ENCODE assay signal across 14 cellular contexts in the genomic region with DNA sequence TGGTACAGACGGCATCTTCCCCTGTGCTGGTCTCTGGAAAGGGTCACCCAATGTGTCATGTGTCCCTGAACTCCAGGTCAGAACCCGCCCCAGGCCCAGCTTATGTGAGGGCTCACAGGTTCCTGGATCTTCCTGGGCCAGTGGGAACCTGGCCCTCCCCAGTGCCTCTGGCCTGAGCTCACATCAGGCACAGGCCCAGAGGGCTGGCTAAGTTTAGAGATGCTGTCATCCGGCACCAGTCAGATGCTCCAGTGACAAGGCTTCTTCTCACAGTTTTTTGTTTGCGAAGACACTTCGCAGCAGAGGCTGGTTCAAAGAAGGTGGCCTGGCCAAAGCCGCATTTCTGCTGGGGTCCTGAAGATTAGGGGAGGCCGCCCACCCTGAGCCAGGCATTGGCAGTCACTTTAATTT. TPM values are rescaled to one million over a fixed set of nuclear protein-coding genes. Genes with fewer than 3 reads are reported as not detected.
A peak's percentile ranks its signal among the peaks of the same experiment; 100 is the strongest.
DNase-seq lines count a peak whose midpoint lies in the region; ATAC-seq and TF ChIP-seq lines count a peak whose summit lies in the region.
"Had no signal": no experiment of that assay in that cellular context is flagged by ENCODE, and none has a peak within 500 bp of the region (broad histone marks: within the 10 kb centered on the region; RNA-seq: fewer than 3 reads in every experiment).

No MANE protein-coding gene starts in this region.

- intact Hi-C loops in activated CD4-positive, alpha-beta memory T cell treated with anti-CD3 and anti-CD28 coated beads for 36 hours (cut with micrococcal nuclease) = no loop called here
- intact Hi-C loops in Right ventricle myocardium superior (cut with DNase I) = no loop called here
- intact Hi-C loops in upper lobe of right lung (cut with DNase I) = no loop called here

- H3K4me3 ChIP-seq in upper lobe of right lung (no peak overlapping the region), GM23338 (no peak overlapping the region)

- H3K27me3 ChIP-seq in upper lobe of right lung = peaks cover 16% of the 10 kb centered on the region
- peaks cover 28% of the 10 kb centered on the region for H3K27me3 ChIP-seq in GM23338 (ENCODE audit: insufficient read depth)

- no peaks in the 10 kb centered on the region for H3K79me2 ChIP-seq in GM23338 (replicated peaks; ENCODE audit: insufficient read depth)

- no peaks in the 10 kb centered on the region for H3F3A ChIP-seq in GM23338 (replicated peaks; ENCODE audit: low read depth)

- no peak overlapping the region for H2AFZ ChIP-seq in GM23338

- no peak overlapping the region for H3K4me3 Mint-ChIP-seq in activated CD4-positive, alpha-beta memory T cell treated with anti-CD3 and anti-CD28 coated beads, Interleukin-2, amount 10 ng/mL, durations not matched to agents 7 days and 5 days
- no peak overlapping the region for H3K4me3 Mint-ChIP-seq in activated CD4-positive, alpha-beta memory T cell treated with anti-CD3 and anti-CD28 coated beads for 36 hours
- H3K4me3 Mint-ChIP-seq in GM23338 = no peak overlapping the region

- H4K20me1 ChIP-seq in GM23338 (replicated peaks; ENCODE audit: insufficient read depth) = no peaks in the 10 kb centered on the region

- no peak overlapping the region for H3K27ac Mint-ChIP-seq in activated CD4-positive, alpha-beta memory T cell treated with anti-CD3 and anti-CD28 coated beads, Interleukin-2, amount 10 ng/mL, durations not matched to agents 7 days and 5 days
- H3K27ac Mint-ChIP-seq in activated CD4-positive, alpha-beta memory T cell treated with anti-CD3 and anti-CD28 coated beads for 36 hours = no peak overlapping the region
- H3K27ac Mint-ChIP-seq in GM23338 = no peak overlapping the region

- H3K4me1 Mint-ChIP-seq in activated CD4-positive, alpha-beta memory T cell treated with anti-CD3 and anti-CD28 coated beads, Interleukin-2, amount 10 ng/mL, durations not matched to agents 7 days and 5 days = peaks cover 5% of the 10 kb centered on the region
- peaks cover 2% of the 10 kb centered on the region for H3K4me1 Mint-ChIP-seq in activated CD4-positive, alpha-beta memory T cell treated with anti-CD3 and anti-CD28 coated beads for 36 hours (ENCODE audit: low read depth)
- no peaks in the 10 kb centered on the region for H3K4me1 Mint-ChIP-seq in GM23338

- POLR2A ChIA-PET in activated CD4-positive, alpha-beta memory T cell treated with anti-CD3 and anti-CD28 coated beads, Interleukin-2, amount 10 ng/mL, durations not matched to agents 7 days and 5 days (lab: Charles Lee) = no interaction called here
- POLR2A ChIA-PET in activated CD4-positive, alpha-beta memory T cell treated with anti-CD3 and anti-CD28 coated beads for 36 hours (lab: Charles Lee) = no interaction called here

- no peak overlapping the region for H3K27ac ChIP-seq in upper lobe of right lung
- no peak overlapping the region for H3K27ac ChIP-seq in GM23338 (ENCODE audit: low read depth)
- H3K27ac ChIP-seq: HL-60 had no signal

- H3K36me3 Mint-ChIP-seq in activated CD4-positive, alpha-beta memory T cell treated with anti-CD3 and anti-CD28 coated beads, Interleukin-2, amount 10 ng/mL, durations not matched to agents 7 days and 5 days (ENCODE audit: low read depth) = no peaks in the 10 kb centered on the region
- H3K36me3 Mint-ChIP-seq in activated CD4-positive, alpha-beta memory T cell treated with anti-CD3 and anti-CD28 coated beads for 36 hours = no peaks in the 10 kb centered on the region
- H3K36me3 Mint-ChIP-seq in GM23338 (ENCODE audit: low read depth) = no peaks in the 10 kb centered on the region

- no peak overlapping the region for H3K4me2 ChIP-seq in GM23338

- H3K9me2 ChIP-seq in GM23338 (ENCODE audit: insufficient read depth) = no peaks in the 10 kb centered on the region

- no peaks in the 10 kb centered on the region for H3K4me1 ChIP-seq in upper lobe of right lung
- H3K4me1 ChIP-seq in GM23338 (ENCODE audit: insufficient read depth) = no peaks in the 10 kb centered on the region

- H3K36me3 ChIP-seq in upper lobe of right lung (no peaks in the 10 kb centered on the region), GM23338 (ENCODE audit: insufficient read depth) (no peaks in the 10 kb centered on the region)

- peaks cover 34% of the 10 kb centered on the region for H3K27me3 Mint-ChIP-seq in activated CD4-positive, alpha-beta memory T cell treated with anti-CD3 and anti-CD28 coated beads, Interleukin-2, amount 10 ng/mL, durations not matched to agents 7 days and 5 days
- peaks cover 12% of the 10 kb centered on the region for H3K27me3 Mint-ChIP-seq in activated CD4-positive, alpha-beta memory T cell treated with anti-CD3 and anti-CD28 coated beads for 36 hours
- H3K27me3 Mint-ChIP-seq in GM23338 (ENCODE audit: insufficient read depth, low read depth, poor library complexity) = peaks cover 24% of the 10 kb centered on the region

- CTCF ChIA-PET in activated CD4-positive, alpha-beta memory T cell treated with anti-CD3 and anti-CD28 coated beads, Interleukin-2, amount 10 ng/mL, durations not matched to agents 7 days and 5 days (lab: Charles Lee) = no interaction called here
- CTCF ChIA-PET in activated CD4-positive, alpha-beta memory T cell treated with anti-CD3 and anti-CD28 coated beads for 36 hours (lab: Charles Lee) = no interaction called here

- H3K9me3 Mint-ChIP-seq in activated CD4-positive, alpha-beta memory T cell treated with anti-CD3 and anti-CD28 coated beads, Interleukin-2, amount 10 ng/mL, durations not matched to agents 7 days and 5 days = no peaks in the 10 kb centered on the region
- H3K9me3 Mint-ChIP-seq in activated CD4-positive, alpha-beta memory T cell treated with anti-CD3 and anti-CD28 coated beads for 36 hours = peaks cover 2% of the 10 kb centered on the region
- no peaks in the 10 kb centered on the region for H3K9me3 Mint-ChIP-seq in GM23338

- DNase-seq in activated CD4-positive, alpha-beta memory T cell treated with anti-CD3 and anti-CD28 coated beads, Interleukin-2, amount 10 ng/mL, durations not matched to agents 7 days and 5 days = peak; percentile 12
- no peak for DNase-seq in activated CD4-positive, alpha-beta memory T cell treated with anti-CD3 and anti-CD28 coated beads for 36 hours
- DNase-seq in Right ventricle myocardium superior (peak; percentile 64), medulla oblongata (ENCODE audit: extremely low spot score) (peak; percentile 46), upper lobe of right lung (no peak), GM23338 (ENCODE audit: low spot score) (no peak), NCI-H2107 treated with DMSO at 0.1 percent for 48 hours (lab: John Stamatoyannopoulos, UW; ENCODE audit: unreplicated experiment) (no peak)
- DNase-seq in stimulated activated CD8-positive, alpha-beta memory T cell treated with anti-CD3 and anti-CD28 coated beads, Interleukin-4, amount 100 ng/mL, for 48 hours = peak; percentile 7
- DNase-seq: NCI-H146, NCI-H2081 treated with DMSO at 0.1 percent for 48 hours, NCI-H226, NCI-H526 treated with DMSO at 0.1 percent for 48 hours, RPMI8226 had no signal

- ATAC-seq in Right ventricle myocardium superior (ENCODE audit: poor library complexity) = peak; percentile 84
- no peak for ATAC-seq in upper lobe of right lung
- ATAC-seq in GM23338 = no peak

- TF ChIP-seq CTCF in upper lobe of right lung (IDR thresholded peaks at IDR 0.05) = no peak
- no peak for TF ChIP-seq CTCF in GM23338 (conservative IDR thresholded peaks at IDR 0.05; ENCODE audit: low read depth in 2 of 2)

- H3K9me3 ChIP-seq in upper lobe of right lung = no peaks in the 10 kb centered on the region

TF ChIP-seq in GM23338, 12 proteins besides CTCF, POLR2A, EP300 and RAD21 (continues in another document):
- TF ChIP-seq STAT1 (IDR thresholded peaks at IDR 0.05; ENCODE audit: unreplicated experiment) (no peak), JUNB (IDR thresholded peaks at IDR 0.05; ENCODE audit: unreplicated experiment) (no peak), ZNF331 (CRISPR knock-in tag; IDR thresholded peaks at IDR 0.05; ENCODE audit: low read depth) (no peak), POLR2AphosphoS5 (IDR thresholded peaks at IDR 0.05; ENCODE audit: low read depth) (no peak), REST (IDR thresholded peaks at IDR 0.05; ENCODE audit: unreplicated experiment) (no peak), ZNF114 (CRISPR knock-in tag; IDR thresholded peaks at IDR 0.05) (no peak), CREB1 (CRISPR knock-in tag; IDR thresholded peaks at IDR 0.05; ENCODE audit: low read depth) (no peak), EZH2 (IDR thresholded peaks at IDR 0.05; ENCODE audit: low read depth, unreplicated experiment) (no peak)

RNA-seq across cellular contexts. Expression of gene CAMK2B, which starts 11.8 kb away (rescaled TPM):
- under 1 TPM in 1 of 2 experiments, not detected in 1; 0.10 TPM for total RNA-seq in activated CD4-positive, alpha-beta memory T cell treated with anti-CD3 and anti-CD28 coated beads, Interleukin-2, amount 10 ng/mL, durations not matched to agents 7 days and 5 days
- under 1 TPM; 0.46 to 0.76 TPM for total RNA-seq in activated CD4-positive, alpha-beta memory T cell treated with anti-CD3 and anti-CD28 coated beads for 36 hours
- total RNA-seq in Right ventricle myocardium superior (87.2 TPM), upper lobe of right lung (0.17 TPM)
- total RNA-seq in GM23338 (2014; rRNA removed; shearing (Covaris generic)) = not detected in 2 replicates
- polyA plus RNA-seq in GM23338 (2016; fragmentation: Nextera tagmentation; extraction: Ambion mirVana) = not detected in 2 replicates

Comparison
In these comparisons a context has a peak if more than half of its experiments do, and no peak if none do; other contexts are left out.
1. DNase-seq: peak in activated CD4-positive, alpha-beta memory T cell treated with anti-CD3 and anti-CD28 coated beads, Interleukin-2, amount 10 ng/mL, durations not matched to agents 7 days and 5 days (single experiment), Right ventricle myocardium superior (single experiment), medulla oblongata (single experiment) and stimulated activated CD8-positive, alpha-beta memory T cell treated with anti-CD3 and anti-CD28 coated beads, Interleukin-4, amount 100 ng/mL, for 48 hours (single experiment); none in activated CD4-positive, alpha-beta memory T cell treated with anti-CD3 and anti-CD28 coated beads for 36 hours (single experiment), upper lobe of right lung (single experiment), GM23338 (single experiment) and NCI-H2107 treated with DMSO at 0.1 percent for 48 hours (single experiment).
2. RNA of gene CAMK2B, which starts 11.8 kb away (total RNA-seq): 87.2 TPM in Right ventricle myocardium superior (single experiment); 0.46 to 0.76 TPM in activated CD4-positive, alpha-beta memory T cell treated with anti-CD3 and anti-CD28 coated beads for 36 hours, 0.17 TPM in upper lobe of right lung (single experiment), 0.10 TPM in activated CD4-positive, alpha-beta memory T cell treated with anti-CD3 and anti-CD28 coated beads, Interleukin-2, amount 10 ng/mL, durations not matched to agents 7 days and 5 days and not detected in GM23338; every median in the first group is over 10 times any median in the second.